ENCODE assay signal across 8 cellular contexts in genomic region chr11:61694971-61695706, GRCh38. TPM values are rescaled to one million over a fixed set of nuclear protein-coding genes. Genes with fewer than 3 reads are reported as not detected.
DNase-seq lines count a peak whose midpoint lies in the region; ATAC-seq and TF ChIP-seq lines count a peak whose summit lies in the region.

No MANE protein-coding gene starts in this region.

- H3K36me3 ChIP-seq in Caco-2 (ENCODE audit: control insufficient read depth, insufficient read depth, low read length) = no peaks in the 10 kb centered on the region; the same call in 1 of the 2 replicates
- H3K36me3 ChIP-seq in SJSA1 = no peaks in the 10 kb centered on the region

- peaks cover 9% of the 10 kb centered on the region for H3K36me3 Mint-ChIP-seq in Caco-2 (ENCODE audit: insufficient read depth, unreplicated experiment)

- no peaks in the 10 kb centered on the region for H3K9me3 Mint-ChIP-seq in Caco-2 (ENCODE audit: unreplicated experiment)

- H3K27ac ChIP-seq in SJSA1 = peak overlapping the region; percentile 36; the same call in 1 of the 2 replicates

- H3K9me3 ChIP-seq in Caco-2 (no peaks in the 10 kb centered on the region), SJSA1 (replicated peaks) (no peaks in the 10 kb centered on the region)

- TF ChIP-seq CTCF in Caco-2 (IDR thresholded peaks at IDR 0.05; ENCODE audit: insufficient read depth in 1 of 2, low read depth in 1 of 2, low read length in 1 of 2, severe bottlenecking in 1 of 2, unreplicated experiment in 1 of 2) (peak in 1 of 2 experiments; percentile 56), fibroblast of the aortic adventitia (IDR thresholded peaks at IDR 0.05; ENCODE audit: insufficient read depth, low read length) (peak; percentile 33)

- peak overlapping the region; percentile 59 for H3K27ac Mint-ChIP-seq in Caco-2 (ENCODE audit: unreplicated experiment)

- CTCF ChIA-PET in Caco-2 (lab: Charles Lee) = interaction anchor here (0.7 to 2.8 kb wide), 6 partner anchors 10 to 107 kb away, joined by 3 to 17 read pairs (median 6); no protein-coding TSS in a partner anchor

- no peaks in the 10 kb centered on the region for H3K27me3 Mint-ChIP-seq in Caco-2 (ENCODE audit: insufficient read depth, unreplicated experiment)

- peaks cover 16% of the 10 kb centered on the region for H3K4me1 Mint-ChIP-seq in Caco-2 (ENCODE audit: low read depth, unreplicated experiment)

- no peak for ATAC-seq in GM19351 (IDR thresholded peaks at IDR 0.05; ENCODE audit: unreplicated experiment)
- ATAC-seq in GM19467 (IDR thresholded peaks at IDR 0.05; ENCODE audit: unreplicated experiment) = no peak

- DNase-seq in Caco-2 (peak; percentile 73 to 80), SJSA1 (ENCODE audit: low read depth in 1 of 2, low spot score in 2 of 2) (no peak), fibroblast of the aortic adventitia (ENCODE audit: low read depth) (no peak), pons (ENCODE audit: low spot score) (peak; percentile 49)
- no peak for DNase-seq in stimulated activated CD4-positive, alpha-beta T cell treated with anti-CD3 and anti-CD28 coated beads, Interleukin-1b, Interleukin-23, amount 100 ng/mL, for 48 hours
- DNase-seq in stimulated activated CD4-positive, alpha-beta T cell treated with anti-CD3 and anti-CD28 coated beads, Interleukin-4, amount 100 ng/mL, for 4 hours = no peak

- no TSS peak for BruUV-seq in Caco-2 (replicated peaks; lab: Mats Ljungman, UMichigan)

- H3K4me3 ChIP-seq in Caco-2 (ENCODE audit: low read depth, low read length) = no peak overlapping the region
- H3K4me3 ChIP-seq in SJSA1 = no peak overlapping the region
- H3K4me3 ChIP-seq in fibroblast of the aortic adventitia (ENCODE audit: low read depth, low read length) = no peak overlapping the region

- intact Hi-C loops in Caco-2 (cut with micrococcal nuclease; ENCODE audit: unreplicated experiment) = no loop called here

- H3K4me1 ChIP-seq in Caco-2 (peaks cover 57% of the 10 kb centered on the region), SJSA1 (replicated peaks) (peaks cover 33% of the 10 kb centered on the region)

- H3K4me3 Mint-ChIP-seq in Caco-2 (ENCODE audit: unreplicated experiment) = no peak overlapping the region

- H3K27me3 ChIP-seq in Caco-2 (replicated peaks; ENCODE audit: control insufficient read depth, insufficient read depth, low read length) = no peaks in the 10 kb centered on the region
- no peaks in the 10 kb centered on the region for H3K27me3 ChIP-seq in SJSA1 (replicated peaks)

- POLR2A ChIA-PET in Caco-2 (lab: Charles Lee) = interaction anchor here (0.5 to 1.4 kb wide), 2 partner anchors 28 kb away, joined by 5 to 7 read pairs; no protein-coding TSS in a partner anchor

RNA-seq across cellular contexts. Expression of gene DAGLA, which starts 14.9 kb away (rescaled TPM):
- total RNA-seq in Caco-2 (2022) (9.4 and 9.5 TPM in 2 replicates), fibroblast of the aortic adventitia (ENCODE audit: low replicate concordance) (1.1 and 4.2 TPM in 2 replicates)
- 2.6 TPM in 2 replicates for total RNA-seq in SJSA1 (2014; rRNA removed; shearing (Covaris generic))

RNA-seq across cellular contexts. Expression of gene MYRF, which starts 57.3 kb away (rescaled TPM):
- total RNA-seq in Caco-2 (2022) (165 and 169 TPM in 2 replicates), fibroblast of the aortic adventitia (ENCODE audit: low replicate concordance) (0.16 and 0.18 TPM in 2 replicates)
- total RNA-seq in SJSA1 (2014; rRNA removed; shearing (Covaris generic)) = 1.4 and 3.1 TPM in 2 replicates

Comparison
In these comparisons a context has a peak if more than half of its experiments do, and no peak if none do; other contexts are left out.
1. DNase-seq: peak in Caco-2 (2 of 2) and pons (single experiment); none in SJSA1 (0 of 2), fibroblast of the aortic adventitia (single experiment), stimulated activated CD4-positive, alpha-beta T cell treated with anti-CD3 and anti-CD28 coated beads, Interleukin-1b, Interleukin-23, amount 100 ng/mL, for 48 hours (single experiment) and stimulated activated CD4-positive, alpha-beta T cell treated with anti-CD3 and anti-CD28 coated beads, Interleukin-4, amount 100 ng/mL, for 4 hours (0 of 2).
2. RNA of gene MYRF, which starts 57.3 kb away (total RNA-seq): 165 to 169 TPM in Caco-2; 1.4 to 3.1 TPM in SJSA1 and 0.16 to 0.18 TPM in fibroblast of the aortic adventitia; every median in the first group is over 10 times any median in the second.